ENCODE assay signal across 1 cellular context in the genomic region with DNA sequence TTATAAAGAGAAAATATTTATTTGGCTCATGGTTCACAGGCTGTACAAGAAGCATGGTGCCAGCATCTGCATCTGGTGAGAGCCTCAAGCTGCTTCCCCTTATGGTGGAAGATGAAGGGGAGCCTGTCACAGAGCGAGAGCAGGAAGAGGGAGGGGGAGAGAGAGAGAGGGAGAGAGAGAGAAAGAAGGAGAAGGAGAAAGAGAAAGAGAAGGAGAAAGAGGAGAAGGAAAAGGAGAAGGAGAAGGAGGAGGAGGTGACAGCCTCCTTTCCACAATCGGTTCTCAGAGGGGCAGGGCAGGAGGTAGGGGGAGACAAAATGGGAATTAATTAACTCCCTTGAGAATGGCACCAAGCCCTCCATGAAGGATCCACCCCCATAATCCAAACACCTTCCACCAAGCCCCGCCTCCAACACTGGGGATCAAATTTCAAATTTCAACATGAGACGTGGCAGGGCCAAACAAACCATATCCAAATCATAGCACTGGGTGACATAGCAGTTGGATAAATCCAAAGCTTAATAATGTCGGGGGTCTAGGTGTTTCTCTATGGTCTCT.
TF ChIP-seq lines count a peak whose summit lies in the region.

No MANE protein-coding gene starts in this region.

TF ChIP-seq in HEK293, 187 proteins besides CTCF, POLR2A, EP300 and RAD21 (continued from another document):
- TF ChIP-seq ZNF488 (tag by site-specific recombination; IDR thresholded peaks at IDR 0.05), result no peak
- no peak for TF ChIP-seq ZNF239 (tag by site-specific recombination; IDR thresholded peaks at IDR 0.05)
- TF ChIP-seq, protein P1, sequence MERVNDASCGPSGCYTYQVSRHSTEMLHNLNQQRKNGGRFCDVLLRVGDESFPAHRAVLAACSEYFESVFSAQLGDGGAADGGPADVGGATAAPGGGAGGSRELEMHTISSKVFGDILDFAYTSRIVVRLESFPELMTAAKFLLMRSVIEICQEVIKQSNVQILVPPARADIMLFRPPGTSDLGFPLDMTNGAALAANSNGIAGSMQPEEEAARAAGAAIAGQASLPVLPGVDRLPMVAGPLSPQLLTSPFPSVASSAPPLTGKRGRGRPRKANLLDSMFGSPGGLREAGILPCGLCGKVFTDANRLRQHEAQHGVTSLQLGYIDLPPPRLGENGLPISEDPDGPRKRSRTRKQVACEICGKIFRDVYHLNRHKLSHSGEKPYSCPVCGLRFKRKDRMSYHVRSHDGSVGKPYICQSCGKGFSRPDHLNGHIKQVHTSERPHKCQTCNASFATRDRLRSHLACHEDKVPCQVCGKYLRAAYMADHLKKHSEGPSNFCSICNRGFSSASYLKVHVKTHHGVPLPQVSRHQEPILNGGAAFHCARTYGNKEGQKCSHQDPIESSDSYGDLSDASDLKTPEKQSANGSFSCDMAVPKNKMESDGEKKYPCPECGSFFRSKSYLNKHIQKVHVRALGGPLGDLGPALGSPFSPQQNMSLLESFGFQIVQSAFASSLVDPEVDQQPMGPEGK (tag by site-specific recombination; IDR thresholded peaks at IDR 0.05), result peak; percentile 56
- TF ChIP-seq MZF1 (tag by site-specific recombination; IDR thresholded peaks at IDR 0.05; ENCODE audit: borderline replicate concordance), result 0 out of 2 replicates have a peak, but pooled peaks have one; percentile 20
- 0 out of 2 replicates have a peak, but pooled peaks have one; percentile 15 for TF ChIP-seq ZFP69B (tag by site-specific recombination; IDR thresholded peaks at IDR 0.05)
- no peak for TF ChIP-seq ZNF792 (tag by site-specific recombination; IDR thresholded peaks at IDR 0.05)
